ENCODE assay signal across 1 cellular context in genomic region chr12:121095544-121096198, GRCh38.
A peak's percentile ranks its signal among the peaks of the same experiment; 100 is the strongest.
TF ChIP-seq lines count a peak whose summit lies in the region.

No MANE protein-coding gene starts in this region.

TF ChIP-seq in GM12878, 131 proteins besides CTCF, POLR2A, EP300 and RAD21 (continued from another document and continues in another):
- TF ChIP-seq MLLT1 (IDR thresholded peaks at IDR 0.05): peak; percentile 50; the same call in 1 of the 2 replicates
- TF ChIP-seq, protein P1, sequence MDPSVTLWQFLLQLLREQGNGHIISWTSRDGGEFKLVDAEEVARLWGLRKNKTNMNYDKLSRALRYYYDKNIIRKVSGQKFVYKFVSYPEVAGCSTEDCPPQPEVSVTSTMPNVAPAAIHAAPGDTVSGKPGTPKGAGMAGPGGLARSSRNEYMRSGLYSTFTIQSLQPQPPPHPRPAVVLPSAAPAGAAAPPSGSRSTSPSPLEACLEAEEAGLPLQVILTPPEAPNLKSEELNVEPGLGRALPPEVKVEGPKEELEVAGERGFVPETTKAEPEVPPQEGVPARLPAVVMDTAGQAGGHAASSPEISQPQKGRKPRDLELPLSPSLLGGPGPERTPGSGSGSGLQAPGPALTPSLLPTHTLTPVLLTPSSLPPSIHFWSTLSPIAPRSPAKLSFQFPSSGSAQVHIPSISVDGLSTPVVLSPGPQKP (IDR thresholded peaks at IDR 0.05; ENCODE audit: low read depth, low read length): no peak
- peak; percentile 71 for TF ChIP-seq MTA2 (IDR thresholded peaks at IDR 0.05; ENCODE audit: low read depth)
- no peak for TF ChIP-seq KDM1A (IDR thresholded peaks at IDR 0.05; ENCODE audit: borderline replicate concordance)
- no peak for TF ChIP-seq BCLAF1 (IDR thresholded peaks at IDR 0.05)
- peak; percentile 53; the same call in 1 of the 2 replicates for TF ChIP-seq ATF7 (IDR thresholded peaks at IDR 0.05; ENCODE audit: low read depth)
- TF ChIP-seq IRF4 (IDR thresholded peaks at IDR 0.05; ENCODE audit: low read depth, low read length): no peak
- no peak for TF ChIP-seq ETV6 (conservative IDR thresholded peaks at IDR 0.05 in 1 of 2, IDR thresholded peaks at IDR 0.05 in 1 of 2; ENCODE audit: borderline replicate concordance in 1 of 2, low read depth in 1 of 2)
- TF ChIP-seq IKZF2 (IDR thresholded peaks at IDR 0.05): peak; percentile 51 to 68
- TF ChIP-seq STAT1 (conservative IDR thresholded peaks at IDR 0.05): no peak
- TF ChIP-seq, protein P2, sequence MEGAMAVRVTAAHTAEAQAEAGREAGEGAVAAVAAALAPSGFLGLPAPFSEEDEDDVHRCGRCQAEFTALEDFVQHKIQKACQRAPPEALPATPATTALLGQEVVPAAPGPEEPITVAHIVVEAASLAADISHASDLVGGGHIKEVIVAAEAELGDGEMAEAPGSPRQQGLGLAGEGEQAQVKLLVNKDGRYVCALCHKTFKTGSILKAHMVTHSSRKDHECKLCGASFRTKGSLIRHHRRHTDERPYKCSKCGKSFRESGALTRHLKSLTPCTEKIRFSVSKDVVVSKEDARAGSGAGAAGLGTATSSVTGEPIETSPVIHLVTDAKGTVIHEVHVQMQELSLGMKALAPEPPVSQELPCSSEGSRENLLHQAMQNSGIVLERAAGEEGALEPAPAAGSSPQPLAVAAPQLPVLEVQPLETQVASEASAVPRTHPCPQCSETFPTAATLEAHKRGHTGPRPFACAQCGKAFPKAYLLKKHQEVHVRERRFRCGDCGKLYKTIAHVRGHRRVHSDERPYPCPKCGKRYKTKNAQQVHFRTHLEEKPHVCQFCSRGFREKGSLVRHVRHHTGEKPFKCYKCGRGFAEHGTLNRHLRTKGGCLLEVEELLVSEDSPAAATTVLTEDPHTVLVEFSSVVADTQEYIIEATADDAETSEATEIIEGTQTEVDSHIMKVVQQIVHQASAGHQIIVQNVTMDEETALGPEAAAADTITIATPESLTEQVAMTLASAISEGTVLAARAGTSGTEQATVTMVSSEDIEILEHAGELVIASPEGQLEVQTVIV (IDR thresholded peaks at IDR 0.05; ENCODE audit: borderline replicate concordance, partially characterized antibody): no peak
- TF ChIP-seq, protein P3, sequence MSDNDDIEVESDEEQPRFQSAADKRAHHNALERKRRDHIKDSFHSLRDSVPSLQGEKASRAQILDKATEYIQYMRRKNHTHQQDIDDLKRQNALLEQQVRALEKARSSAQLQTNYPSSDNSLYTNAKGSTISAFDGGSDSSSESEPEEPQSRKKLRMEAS (IDR thresholded peaks at IDR 0.05; ENCODE audit: low read depth, low read length): peak; percentile 25; the same call in 1 of the 2 replicates
- TF ChIP-seq, protein P4, sequence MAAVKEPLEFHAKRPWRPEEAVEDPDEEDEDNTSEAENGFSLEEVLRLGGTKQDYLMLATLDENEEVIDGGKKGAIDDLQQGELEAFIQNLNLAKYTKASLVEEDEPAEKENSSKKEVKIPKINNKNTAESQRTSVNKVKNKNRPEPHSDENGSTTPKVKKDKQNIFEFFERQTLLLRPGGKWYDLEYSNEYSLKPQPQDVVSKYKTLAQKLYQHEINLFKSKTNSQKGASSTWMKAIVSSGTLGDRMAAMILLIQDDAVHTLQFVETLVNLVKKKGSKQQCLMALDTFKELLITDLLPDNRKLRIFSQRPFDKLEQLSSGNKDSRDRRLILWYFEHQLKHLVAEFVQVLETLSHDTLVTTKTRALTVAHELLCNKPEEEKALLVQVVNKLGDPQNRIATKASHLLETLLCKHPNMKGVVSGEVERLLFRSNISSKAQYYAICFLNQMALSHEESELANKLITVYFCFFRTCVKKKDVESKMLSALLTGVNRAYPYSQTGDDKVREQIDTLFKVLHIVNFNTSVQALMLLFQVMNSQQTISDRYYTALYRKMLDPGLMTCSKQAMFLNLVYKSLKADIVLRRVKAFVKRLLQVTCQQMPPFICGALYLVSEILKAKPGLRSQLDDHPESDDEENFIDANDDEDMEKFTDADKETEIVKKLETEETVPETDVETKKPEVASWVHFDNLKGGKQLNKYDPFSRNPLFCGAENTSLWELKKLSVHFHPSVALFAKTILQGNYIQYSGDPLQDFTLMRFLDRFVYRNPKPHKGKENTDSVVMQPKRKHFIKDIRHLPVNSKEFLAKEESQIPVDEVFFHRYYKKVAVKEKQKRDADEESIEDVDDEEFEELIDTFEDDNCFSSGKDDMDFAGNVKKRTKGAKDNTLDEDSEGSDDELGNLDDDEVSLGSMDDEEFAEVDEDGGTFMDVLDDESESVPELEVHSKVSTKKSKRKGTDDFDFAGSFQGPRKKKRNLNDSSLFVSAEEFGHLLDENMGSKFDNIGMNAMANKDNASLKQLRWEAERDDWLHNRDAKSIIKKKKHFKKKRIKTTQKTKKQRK (IDR thresholded peaks at IDR 0.05; ENCODE audit: low read depth, low read length): no peak
- TF ChIP-seq, protein P5, sequence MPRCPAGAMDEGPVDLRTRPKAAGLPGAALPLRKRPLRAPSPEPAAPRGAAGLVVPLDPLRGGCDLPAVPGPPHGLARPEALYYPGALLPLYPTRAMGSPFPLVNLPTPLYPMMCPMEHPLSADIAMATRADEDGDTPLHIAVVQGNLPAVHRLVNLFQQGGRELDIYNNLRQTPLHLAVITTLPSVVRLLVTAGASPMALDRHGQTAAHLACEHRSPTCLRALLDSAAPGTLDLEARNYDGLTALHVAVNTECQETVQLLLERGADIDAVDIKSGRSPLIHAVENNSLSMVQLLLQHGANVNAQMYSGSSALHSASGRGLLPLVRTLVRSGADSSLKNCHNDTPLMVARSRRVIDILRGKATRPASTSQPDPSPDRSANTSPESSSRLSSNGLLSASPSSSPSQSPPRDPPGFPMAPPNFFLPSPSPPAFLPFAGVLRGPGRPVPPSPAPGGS (IDR thresholded peaks at IDR 0.05; ENCODE audit: borderline replicate concordance, insufficient read depth, low read depth, low read length, poor library complexity, severe bottlenecking): no peak
- no peak for TF ChIP-seq YBX1 (IDR thresholded peaks at IDR 0.05)
- no peak for TF ChIP-seq ZNF274 (IDR thresholded peaks at IDR 0.05; ENCODE audit: insufficient read depth, insufficient read length)
- no peak for TF ChIP-seq SMAD1 (IDR thresholded peaks at IDR 0.05; ENCODE audit: low read depth, partially characterized antibody)
- no peak for TF ChIP-seq ZBTB4 (CRISPR knock-in tag; IDR thresholded peaks at IDR 0.05)
- TF ChIP-seq IKZF1 (conservative IDR thresholded peaks at IDR 0.05): no peak; the same call in none of the 2 replicates
- no peak for TF ChIP-seq HDAC6 (IDR thresholded peaks at IDR 0.05; ENCODE audit: unreplicated experiment)
- TF ChIP-seq NKRF (conservative IDR thresholded peaks at IDR 0.05): no peak
- TF ChIP-seq FOXM1 (IDR thresholded peaks at IDR 0.05; ENCODE audit: low read depth, low read length): no peak
- TF ChIP-seq RAD51 (IDR thresholded peaks at IDR 0.05): no peak
- 0 out of 2 replicates have a peak, but pooled peaks have one; percentile 42 for TF ChIP-seq CBX5 (IDR thresholded peaks at IDR 0.05; ENCODE audit: low read depth)
- no peak; the same call in 1 of the 2 replicates for TF ChIP-seq LARP7 (IDR thresholded peaks at IDR 0.05)
- TF ChIP-seq BACH1 (IDR thresholded peaks at IDR 0.05; ENCODE audit: borderline replicate concordance): peak; percentile 73; the same call in 1 of the 2 replicates
- TF ChIP-seq, protein P6, sequence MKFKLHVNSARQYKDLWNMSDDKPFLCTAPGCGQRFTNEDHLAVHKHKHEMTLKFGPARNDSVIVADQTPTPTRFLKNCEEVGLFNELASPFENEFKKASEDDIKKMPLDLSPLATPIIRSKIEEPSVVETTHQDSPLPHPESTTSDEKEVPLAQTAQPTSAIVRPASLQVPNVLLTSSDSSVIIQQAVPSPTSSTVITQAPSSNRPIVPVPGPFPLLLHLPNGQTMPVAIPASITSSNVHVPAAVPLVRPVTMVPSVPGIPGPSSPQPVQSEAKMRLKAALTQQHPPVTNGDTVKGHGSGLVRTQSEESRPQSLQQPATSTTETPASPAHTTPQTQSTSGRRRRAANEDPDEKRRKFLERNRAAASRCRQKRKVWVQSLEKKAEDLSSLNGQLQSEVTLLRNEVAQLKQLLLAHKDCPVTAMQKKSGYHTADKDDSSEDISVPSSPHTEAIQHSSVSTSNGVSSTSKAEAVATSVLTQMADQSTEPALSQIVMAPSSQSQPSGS (IDR thresholded peaks at IDR 0.05; ENCODE audit: low read length): no peak
- TF ChIP-seq TBL1XR1 (IDR thresholded peaks at IDR 0.05; ENCODE audit: low read depth, low read length): no peak
- no peak for TF ChIP-seq NFIC (IDR thresholded peaks at IDR 0.05; ENCODE audit: low read depth, low read length)
- TF ChIP-seq ZNF384 (IDR thresholded peaks at IDR 0.05; ENCODE audit: borderline replicate concordance, low read depth, low read length): no peak
- TF ChIP-seq SRF (IDR thresholded peaks at IDR 0.05; ENCODE audit: low read depth in 2 of 2, low read length in 2 of 2): no peak
- TF ChIP-seq ZZZ3 (IDR thresholded peaks at IDR 0.05; ENCODE audit: control insufficient read depth, insufficient read length, low read depth): no peak
- TF ChIP-seq RB1 (IDR thresholded peaks at IDR 0.05; ENCODE audit: borderline replicate concordance): peak; percentile 60; the same call in 1 of the 2 replicates
